ENCODE assay signal across 15 cellular contexts in genomic region chr3:120202363-120202762, GRCh38.
"Had no signal": no experiment of that assay in that cellular context is flagged by ENCODE, and none has a peak within 500 bp of the region (broad histone marks: within the 10 kb centered on the region; RNA-seq: fewer than 3 reads in every experiment).

No MANE protein-coding gene starts in this region.

- DNase-seq: esophagus squamous epithelium; kidney; naive thymus-derived CD8-positive, alpha-beta T cell; stimulated activated CD4-positive, alpha-beta T cell treated with anti-CD3 and anti-CD28 coated beads, Interleukin-4, amount 100 ng/mL, for 1 hour; stimulated activated CD8-positive, alpha-beta memory T cell treated with anti-CD3 and anti-CD28 coated beads, Interleukin-4, amount 100 ng/mL, for 48 hours; transverse colon had no signal

- H3K4me1 Mint-ChIP-seq: naive thymus-derived CD8-positive, alpha-beta T cell; neural crest cell; stimulated activated effector memory CD8-positive, alpha-beta T cell treated with anti-CD3 and anti-CD28 coated beads, Interleukin-12 subunit alpha, Interleukin-12 subunit beta, amount 100 ng/mL, for 72 hours had no signal

- H3K36me3 ChIP-seq: colonic mucosa, esophagus squamous epithelium, ovary, thoracic aorta, transverse colon had no signal

- H3K27me3 Mint-ChIP-seq: naive thymus-derived CD8-positive, alpha-beta T cell; stimulated activated naive CD8-positive, alpha-beta T cell treated with anti-CD3 and anti-CD28 coated beads, Interleukin-15, Interleukin-2, amounts not matched to agents 100 ng/mL and 50 ng/mL, for 24 hours had no signal

- ATAC-seq: naive thymus-derived CD8-positive, alpha-beta T cell; stimulated activated effector memory CD8-positive, alpha-beta T cell treated with anti-CD3 and anti-CD28 coated beads, Interleukin-12 subunit alpha, Interleukin-12 subunit beta, amount 100 ng/mL, for 72 hours had no signal

- H3K4me3 ChIP-seq: colonic mucosa, esophagus squamous epithelium, hepatocyte, mucosa of descending colon, ovary, smooth muscle cell, thoracic aorta, transverse colon had no signal

- H3K27me3 ChIP-seq: colonic mucosa, esophagus squamous epithelium, hepatocyte, ovary, transverse colon had no signal

- H3K9me3 Mint-ChIP-seq: naive thymus-derived CD8-positive, alpha-beta T cell; neural crest cell; stimulated activated effector memory CD8-positive, alpha-beta T cell treated with anti-CD3 and anti-CD28 coated beads, Interleukin-12 subunit alpha, Interleukin-12 subunit beta, amount 100 ng/mL, for 72 hours; stimulated activated naive CD8-positive, alpha-beta T cell treated with anti-CD3 and anti-CD28 coated beads, Interleukin-15, Interleukin-2, amounts not matched to agents 100 ng/mL and 50 ng/mL, for 24 hours had no signal

- H3K4me3 Mint-ChIP-seq: naive thymus-derived CD8-positive, alpha-beta T cell; neural crest cell; stimulated activated effector memory CD8-positive, alpha-beta T cell treated with anti-CD3 and anti-CD28 coated beads, Interleukin-12 subunit alpha, Interleukin-12 subunit beta, amount 100 ng/mL, for 72 hours; stimulated activated naive CD8-positive, alpha-beta T cell treated with anti-CD3 and anti-CD28 coated beads, Interleukin-15, Interleukin-2, amounts not matched to agents 100 ng/mL and 50 ng/mL, for 24 hours had no signal

- H3K4me1 ChIP-seq: colonic mucosa had no signal

- H3K36me3 Mint-ChIP-seq: naive thymus-derived CD8-positive, alpha-beta T cell; stimulated activated effector memory CD8-positive, alpha-beta T cell treated with anti-CD3 and anti-CD28 coated beads, Interleukin-12 subunit alpha, Interleukin-12 subunit beta, amount 100 ng/mL, for 72 hours had no signal

- H3K27ac ChIP-seq: colonic mucosa, hepatocyte, thoracic aorta, transverse colon had no signal

- H3K9me3 ChIP-seq: colonic mucosa, esophagus squamous epithelium, mucosa of descending colon, ovary, thoracic aorta, transverse colon had no signal

- H3K27ac Mint-ChIP-seq: naive thymus-derived CD8-positive, alpha-beta T cell; stimulated activated effector memory CD8-positive, alpha-beta T cell treated with anti-CD3 and anti-CD28 coated beads, Interleukin-12 subunit alpha, Interleukin-12 subunit beta, amount 100 ng/mL, for 72 hours; stimulated activated naive CD8-positive, alpha-beta T cell treated with anti-CD3 and anti-CD28 coated beads, Interleukin-15, Interleukin-2, amounts not matched to agents 100 ng/mL and 50 ng/mL, for 24 hours had no signal
